10 cellular contexts compared by ENCODE assay signal in the genomic region with DNA sequence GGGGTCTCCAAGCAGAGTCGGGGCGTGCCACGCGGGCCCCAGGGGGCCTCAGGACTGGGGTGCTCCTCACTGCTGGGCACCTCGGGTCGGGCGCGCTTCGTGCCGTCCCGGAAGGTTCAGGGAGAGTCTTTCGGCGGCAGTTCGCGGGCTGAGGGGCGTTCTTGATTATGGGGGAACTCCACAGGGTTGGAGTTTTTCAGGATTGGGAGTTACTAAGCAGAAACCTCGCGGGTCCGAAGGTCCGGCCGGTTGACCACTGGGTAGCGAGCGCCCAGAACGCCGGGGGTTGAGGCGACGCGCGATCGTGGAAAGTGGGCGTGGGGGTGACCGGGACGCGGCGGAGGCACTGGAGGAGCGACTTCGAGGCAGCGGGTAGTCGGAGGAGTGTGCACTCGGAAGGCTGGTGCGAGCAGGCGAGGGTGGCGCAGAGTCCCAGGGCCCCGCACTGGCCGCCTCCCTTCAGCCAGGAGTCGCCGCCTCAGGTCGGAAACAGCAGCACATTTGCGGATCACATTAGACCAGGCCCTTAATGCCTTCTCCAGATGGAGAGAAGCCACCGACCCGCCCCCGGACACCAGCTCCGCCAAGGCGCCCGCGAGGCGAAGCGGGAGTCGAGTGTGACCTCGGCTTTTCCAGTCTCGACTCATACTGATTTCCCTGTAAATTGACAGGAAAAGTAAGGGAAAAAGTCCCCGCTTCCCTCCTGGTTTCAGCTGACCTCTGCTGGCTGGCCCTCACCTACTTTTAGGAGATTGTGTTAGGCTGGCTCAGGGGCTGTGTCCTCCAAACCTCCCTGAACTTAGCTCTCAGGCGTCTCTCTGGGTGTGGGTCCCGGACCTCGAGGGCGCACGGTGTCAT. TPM values are rescaled to one million over a fixed set of nuclear protein-coding genes. Genes with fewer than 3 reads are reported as not detected.
DNase-seq lines count a peak whose midpoint lies in the region; ATAC-seq and TF ChIP-seq lines count a peak whose summit lies in the region.
"Had no signal": no experiment of that assay in that cellular context is flagged by ENCODE, and none has a peak within 500 bp of the region (broad histone marks: within the 10 kb centered on the region; RNA-seq: fewer than 3 reads in every experiment).

No MANE protein-coding gene starts in this region.

- no peaks in the 10 kb centered on the region for H4K20me1 ChIP-seq in MM.1S (ENCODE audit: insufficient read depth, low read length)
- H4K20me1 ChIP-seq: BLaER1 had no signal

- TF ChIP-seq CTCF in cardiac fibroblast (IDR thresholded peaks at IDR 0.05; ENCODE audit: low read depth, low read length) (no peak), MM.1S (IDR thresholded peaks at IDR 0.05; ENCODE audit: low read length) (no peak)

- H2AFZ ChIP-seq in MM.1S (ENCODE audit: low read length) = no peak overlapping the region

- DNase-seq in cardiac fibroblast (ENCODE audit: low read depth in 2 of 2) = no peak
- peak; percentile 60 for DNase-seq in retina
- DNase-seq in occipital lobe (lab: John Stamatoyannopoulos, UW) = no peak
- no peak for DNase-seq in activated CD8-positive, alpha-beta memory T cell treated with anti-CD3 and anti-CD28 coated beads, Interleukin-2, amount 50 U/mL, for 48 hours
- no peak for DNase-seq in MM.1S
- DNase-seq: activated naive CD4-positive, alpha-beta T cell treated with anti-CD3 and anti-CD28 coated beads, Interleukin-2, amount 10 ng/mL, durations not matched to agents 7 days and 5 days had no signal

- H3K27me3 ChIP-seq in iPS-20b (ENCODE audit: insufficient read depth, low read length) = peaks cover 58% of the 10 kb centered on the region
- no peaks in the 10 kb centered on the region for H3K27me3 ChIP-seq in MM.1S (replicated peaks; ENCODE audit: insufficient read depth, low read length)
- H3K27me3 ChIP-seq: BLaER1 had no signal

- H3K36me3 ChIP-seq in ES-I3 (ENCODE audit: insufficient read depth, low read length) (no peaks in the 10 kb centered on the region), iPS-20b (ENCODE audit: insufficient read depth, low read depth, low read length) (no peaks in the 10 kb centered on the region), MM.1S (replicated peaks; ENCODE audit: insufficient read depth, low read length) (no peaks in the 10 kb centered on the region)
- H3K36me3 ChIP-seq: BLaER1 had no signal

- H3K9me2 ChIP-seq in MM.1S (replicated peaks; ENCODE audit: insufficient read depth, low read length) = no peaks in the 10 kb centered on the region

- no peaks in the 10 kb centered on the region for H3K79me2 ChIP-seq in MM.1S (ENCODE audit: low read length)

- H3K4me3 ChIP-seq in cardiac fibroblast (replicated peaks in 1 of 2; ENCODE audit: low read depth in 2 of 2, low read length in 2 of 2) = peak overlapping the region; percentile 4 to 32
- H3K4me3 ChIP-seq in iPS-20b (ENCODE audit: low read length) = peak overlapping the region; percentile 69
- no peak overlapping the region for H3K4me3 ChIP-seq in MM.1S (ENCODE audit: low read length)
- H3K4me3 ChIP-seq: BLaER1 had no signal

- H3K9ac ChIP-seq in ES-I3 (ENCODE audit: low read depth, low read length) (peak overlapping the region; percentile 82), iPS-20b (ENCODE audit: low read depth, low read length) (no peak overlapping the region), MM.1S (ENCODE audit: low read length) (no peak overlapping the region)
- H3K9ac ChIP-seq: BLaER1 had no signal

- no peaks in the 10 kb centered on the region for H3K9me3 ChIP-seq in ES-I3 (ENCODE audit: control insufficient read depth, insufficient read depth, low read length)
- H3K9me3 ChIP-seq in iPS-20b (ENCODE audit: insufficient read depth, low read depth, low read length) = no peaks in the 10 kb centered on the region
- no peaks in the 10 kb centered on the region for H3K9me3 ChIP-seq in MM.1S (replicated peaks; ENCODE audit: insufficient read depth, low read length)

- no peaks in the 10 kb centered on the region for H3F3A ChIP-seq in MM.1S (ENCODE audit: insufficient read depth, low read length)

- no peak overlapping the region for H3K4me2 ChIP-seq in MM.1S (ENCODE audit: low read depth, low read length)
- H3K4me2 ChIP-seq: BLaER1 had no signal

- no peak for ATAC-seq in GM21723 (IDR thresholded peaks at IDR 0.05; ENCODE audit: unreplicated experiment)

- H3K4me1 ChIP-seq in ES-I3 (ENCODE audit: insufficient read depth, low read length) = no peaks in the 10 kb centered on the region; the same call in 1 of the 2 replicates
- peaks cover 12% of the 10 kb centered on the region for H3K4me1 ChIP-seq in iPS-20b (ENCODE audit: insufficient read depth, low read length)
- H3K4me1 ChIP-seq in MM.1S (ENCODE audit: low read length) = no peaks in the 10 kb centered on the region

- no peak overlapping the region for H3K27ac ChIP-seq in iPS-20b (ENCODE audit: low read length)
- no peak overlapping the region for H3K27ac ChIP-seq in MM.1S (ENCODE audit: low read length)
- H3K27ac ChIP-seq: BLaER1 had no signal

RNA-seq across cellular contexts. Expression of gene ADAMTSL3, which starts 0.7 kb away (rescaled TPM):
- 20.6 TPM for total RNA-seq in occipital lobe
